Comparison of ENCODE assay signal across 22 cellular contexts in genomic region chr1:61246001-61246400, GRCh38.
"Had no signal": no experiment of that assay in that cellular context is flagged by ENCODE, and none has a peak within 500 bp of the region (broad histone marks: within the 10 kb centered on the region; RNA-seq: fewer than 3 reads in every experiment).

No MANE protein-coding gene starts in this region.

- H3K27ac ChIP-seq: body of pancreas, cardiac muscle cell, epithelial cell of prostate, heart right ventricle, neutrophil, ovary, psoas muscle, stomach, suprapubic skin, tibial nerve, VCaP had no signal

- H3K36me3 ChIP-seq: cardiac muscle cell, heart right ventricle, neutrophil, ovary, right atrium auricular region, stomach, suprapubic skin, tibial nerve had no signal

- H3K4me3 ChIP-seq: body of pancreas, cardiac muscle cell, heart right ventricle, ovary, psoas muscle, right atrium auricular region, stomach, suprapubic skin, tibial nerve had no signal

- ATAC-seq: activated CD8-positive, alpha-beta T cell treated with anti-CD3 and anti-CD28 coated beads for 36 hours; body of pancreas; heart right ventricle; left colon; natural killer cell treated with Interleukin-12 subunit alpha and Interleukin-12 subunit beta and Interleukin-15 and Interleukin-18, amount 100 ng/mL, for 72 hours; psoas muscle; stimulated activated effector memory CD8-positive, alpha-beta T cell treated with anti-CD3 and anti-CD28 coated beads, Interleukin-12 subunit alpha, Interleukin-12 subunit beta, amount 100 ng/mL, for 72 hours had no signal

- H3K9me3 ChIP-seq: body of pancreas, neutrophil, ovary, psoas muscle, right atrium auricular region, stomach, suprapubic skin had no signal

- DNase-seq: activated CD4-positive, alpha-beta T cell treated with anti-CD3 and anti-CD28 coated beads, Interleukin-2, amount 10 ng/mL, durations not matched to agents 7 days and 5 days; activated CD4-positive, CD25-positive, alpha-beta regulatory T cell treated with anti-CD3 and anti-CD28 coated beads, Interleukin-2, amount 50 U/mL, for 72 hours; activated CD8-positive, alpha-beta T cell treated with anti-CD3 and anti-CD28 coated beads for 36 hours; activated gamma-delta T cell treated with Interleukin-2 at 50 U/mL for 16 hours; anterior cingulate cortex; body of pancreas; cortex of kidney; heart right ventricle; islet precursor cell; left colon; ovary; psoas muscle; stomach had no signal

- H3K27me3 ChIP-seq: body of pancreas, cardiac muscle cell, heart right ventricle, neutrophil, ovary, right atrium auricular region, stomach, suprapubic skin, tibial nerve had no signal
